ENCODE assay signal across 1 cellular context in genomic region chr11:18615628-18616392, GRCh38.
TF ChIP-seq lines count a peak whose summit lies in the region.

No MANE protein-coding gene starts in this region.

TF ChIP-seq in GM12878, 131 proteins besides CTCF, POLR2A, EP300 and RAD21 (continues in another document):
- no peak for TF ChIP-seq RELA (IDR thresholded peaks at IDR 0.05; ENCODE audit: borderline replicate concordance, partially characterized antibody)
- TF ChIP-seq YY1 (IDR thresholded peaks at IDR 0.05; ENCODE audit: low read depth, low read length): no peak
- TF ChIP-seq RAD51 (IDR thresholded peaks at IDR 0.05): peak; percentile 85
- no peak for TF ChIP-seq PRDM15 (CRISPR knock-in tag; IDR thresholded peaks at IDR 0.05)
- TF ChIP-seq ZZZ3 (IDR thresholded peaks at IDR 0.05; ENCODE audit: control insufficient read depth, insufficient read length, low read depth): no peak
- TF ChIP-seq KDM1A (IDR thresholded peaks at IDR 0.05; ENCODE audit: borderline replicate concordance): no peak
- TF ChIP-seq ZSCAN29 (IDR thresholded peaks at IDR 0.05): no peak
- peak; percentile 24; the same call in 1 of the 2 replicates for TF ChIP-seq USF2 (IDR thresholded peaks at IDR 0.05; ENCODE audit: borderline replicate concordance, low read depth, low read length)
- TF ChIP-seq ZNF592 (IDR thresholded peaks at IDR 0.05): no peak
- TF ChIP-seq NR2F1 (conservative IDR thresholded peaks at IDR 0.05): no peak
- no peak for TF ChIP-seq MEF2A (IDR thresholded peaks at IDR 0.05; ENCODE audit: insufficient read depth, low read depth, low read length)
- TF ChIP-seq POLR2AphosphoS2 (IDR thresholded peaks at IDR 0.05; ENCODE audit: low read depth, low read length): no peak
- TF ChIP-seq NFIC (IDR thresholded peaks at IDR 0.05; ENCODE audit: low read depth, low read length): peak; percentile 95
- no peak for TF ChIP-seq MEF2B (IDR thresholded peaks at IDR 0.05; ENCODE audit: partially characterized antibody, poor library complexity, severe bottlenecking)
- TF ChIP-seq ZNF687 (IDR thresholded peaks at IDR 0.05): no peak
- TF ChIP-seq CEBPB (IDR thresholded peaks at IDR 0.05; ENCODE audit: borderline replicate concordance in 1 of 2, low read depth in 2 of 2, low read length in 2 of 2): peak in 1 of 2 experiments; percentile 87; a peak in 1 of 4 replicates
- no peak for TF ChIP-seq CBX3 (IDR thresholded peaks at IDR 0.05; ENCODE audit: borderline replicate concordance, low read depth)
- peak; percentile 79; the same call in 1 of the 2 replicates for TF ChIP-seq BACH1 (IDR thresholded peaks at IDR 0.05; ENCODE audit: borderline replicate concordance)
- no peak for TF ChIP-seq ELK1 (IDR thresholded peaks at IDR 0.05; ENCODE audit: low read depth, low read length)
- no peak for TF ChIP-seq STAT1 (conservative IDR thresholded peaks at IDR 0.05)
- no peak for TF ChIP-seq ZBTB11 (CRISPR knock-in tag; IDR thresholded peaks at IDR 0.05)
- no peak for TF ChIP-seq HDAC6 (IDR thresholded peaks at IDR 0.05; ENCODE audit: unreplicated experiment)
- TF ChIP-seq SREBF2 (IDR thresholded peaks at IDR 0.05; ENCODE audit: low read length): no peak
- TF ChIP-seq ZBTB40 (IDR thresholded peaks at IDR 0.05; ENCODE audit: borderline replicate concordance): no peak
- TF ChIP-seq ZNF274 (IDR thresholded peaks at IDR 0.05; ENCODE audit: insufficient read depth, insufficient read length): no peak
- no peak for TF ChIP-seq HCFC1 (IDR thresholded peaks at IDR 0.05; ENCODE audit: low read length)
- TF ChIP-seq WRNIP1 (IDR thresholded peaks at IDR 0.05; ENCODE audit: borderline replicate concordance, low read depth, low read length): no peak
- no peak for TF ChIP-seq IRF3 (IDR thresholded peaks at IDR 0.05)
- TF ChIP-seq SMAD5 (IDR thresholded peaks at IDR 0.05; ENCODE audit: low read depth): no peak
- TF ChIP-seq SP1 (IDR thresholded peaks at IDR 0.05; ENCODE audit: low read depth, low read length): no peak
